1 cellular context compared by ENCODE assay signal in genomic region chr3:9957214-9957613, GRCh38.
TF ChIP-seq lines count a peak whose summit lies in the region.

No MANE protein-coding gene starts in this region.

TF ChIP-seq in IMR-90, 13 proteins besides CTCF, POLR2A, EP300 and RAD21:
- TF ChIP-seq SMC3 (IDR thresholded peaks at IDR 0.05; ENCODE audit: low read depth, low read length): peak; percentile 22; the same call in 1 of the 2 replicates
- no peak for TF ChIP-seq CHD1 (IDR thresholded peaks at IDR 0.05; ENCODE audit: low read depth, low read length)
- TF ChIP-seq CEBPB (IDR thresholded peaks at IDR 0.05; ENCODE audit: low read depth, low read length): no peak
